13 cellular contexts compared by ENCODE assay signal in genomic region chr15:40050788-40051615, GRCh38. TPM values are rescaled to one million over a fixed set of nuclear protein-coding genes. Genes with fewer than 3 reads are reported as not detected.
DNase-seq lines count a peak whose midpoint lies in the region; ATAC-seq, FAIRE-seq and TF ChIP-seq lines count a peak whose summit lies in the region.
"Had no signal": no experiment of that assay in that cellular context is flagged by ENCODE, and none has a peak within 500 bp of the region (broad histone marks: within the 10 kb centered on the region; RNA-seq: fewer than 3 reads in every experiment).

No MANE protein-coding gene starts in this region.

- H3K4me3 ChIP-seq in HepG2 (replicated peaks in 1 of 3; ENCODE audit: insufficient read depth in 1 of 3, low read depth in 2 of 3, low read length in 3 of 3) (no peak overlapping the region), right lobe of liver (no peak overlapping the region)
- H3K4me3 ChIP-seq: adrenal gland had no signal

- no peak overlapping the region for H3K4me3 Mint-ChIP-seq in activated naive CD8-positive, alpha-beta T cell
- no peak overlapping the region for H3K4me3 Mint-ChIP-seq in memory B cell
- no peak overlapping the region for H3K4me3 Mint-ChIP-seq in stimulated activated naive B cell treated with anti-CD40 and anti-IgM and Interleukin-4, amounts not matched to agents 10 μg/mL and 1 μg/mL and 100 μg/mL, for 72 hours

- no peaks in the 10 kb centered on the region for H3K79me2 ChIP-seq in HepG2 (ENCODE audit: insufficient read depth, low read length)

- H3K36me3 Mint-ChIP-seq in activated naive CD8-positive, alpha-beta T cell, result peaks cover 3% of the 10 kb centered on the region
- H3K36me3 Mint-ChIP-seq in memory B cell, result no peaks in the 10 kb centered on the region
- peaks cover 6 to 22% of the 10 kb centered on the region in 2 donors for H3K36me3 Mint-ChIP-seq in stimulated activated naive B cell treated with anti-CD40 and anti-IgM and Interleukin-4, amounts not matched to agents 10 μg/mL and 1 μg/mL and 100 μg/mL, for 72 hours

- no peaks in the 10 kb centered on the region for H3K27me3 Mint-ChIP-seq in activated naive CD8-positive, alpha-beta T cell
- H3K27me3 Mint-ChIP-seq in memory B cell, result peaks cover 2% of the 10 kb centered on the region
- no peaks in the 10 kb centered on the region for H3K27me3 Mint-ChIP-seq in stimulated activated naive B cell treated with anti-CD40 and anti-IgM and Interleukin-4, amounts not matched to agents 10 μg/mL and 1 μg/mL and 100 μg/mL, for 72 hours

- TF ChIP-seq POLR2A in HepG2 (IDR thresholded peaks at IDR 0.05; ENCODE audit: insufficient read depth in 1 of 2, low read depth in 2 of 2, low read length in 2 of 2) (no peak), right lobe of liver (IDR thresholded peaks at IDR 0.05) (no peak)

- peaks cover 31% of the 10 kb centered on the region for H3K4me1 ChIP-seq in HepG2 (ENCODE audit: insufficient read depth, low read length)
- H3K4me1 ChIP-seq in right lobe of liver, result peaks cover 0 to 17% (median 9%) of the 10 kb centered on the region in 4 donors

- no peak overlapping the region for H3K4me2 ChIP-seq in HepG2 (ENCODE audit: low read depth, low read length)

- no TSS peak for BruUV-seq in HepG2 (replicated peaks; lab: Mats Ljungman, UMichigan)

- in situ Hi-C loops in HepG2 (cut with HindIII; ENCODE audit: extremely low pct_ligation_motif_present, low pct_unique_long_range_greater_than_20kb), result no loop called here

- no peaks in the 10 kb centered on the region for H3K9me3 Mint-ChIP-seq in activated naive CD8-positive, alpha-beta T cell (ENCODE audit: low read depth)
- no peaks in the 10 kb centered on the region for H3K9me3 Mint-ChIP-seq in memory B cell
- H3K9me3 Mint-ChIP-seq in stimulated activated naive B cell treated with anti-CD40 and anti-IgM and Interleukin-4, amounts not matched to agents 10 μg/mL and 1 μg/mL and 100 μg/mL, for 72 hours, result peaks cover 0 to 4% of the 10 kb centered on the region in 2 donors

- H4K20me1 ChIP-seq in HepG2 (ENCODE audit: insufficient read depth, low read length), result no peaks in the 10 kb centered on the region

- intact Hi-C loops in HepG2 (cut with micrococcal nuclease; ENCODE audit: unreplicated experiment), result no loop called here
- intact Hi-C loops in right lobe of liver (cut with DNase I), result loop anchor here in 1 of 2 donors (10.0 kb wide), 1 partner anchor 64 kb away; no protein-coding TSS in a partner anchor
- intact Hi-C loops in Right ventricle myocardium inferior (cut with DNase I), result no loop called here

- peaks cover 0 to 2% of the 10 kb centered on the region in 2 experiments; a peak in 1 of 5 replicates for H3K36me3 ChIP-seq in HepG2 (replicated peaks in 1 of 2; ENCODE audit: control insufficient read depth in 1 of 2, insufficient read depth in 2 of 2, low read length in 2 of 2)
- H3K36me3 ChIP-seq in right lobe of liver, result no peaks in the 10 kb centered on the region
- H3K36me3 ChIP-seq: adrenal gland had no signal

- no peaks in the 10 kb centered on the region for H3K27me3 ChIP-seq in HepG2 (ENCODE audit: control insufficient read depth in 1 of 2, insufficient read depth in 2 of 2, low read length in 2 of 2)
- H3K27me3 ChIP-seq in right lobe of liver, result no peaks in the 10 kb centered on the region
- H3K27me3 ChIP-seq: adrenal gland had no signal

- 71% methylated on average over 10 of the region's 14 CpGs for WGBS in HepG2 (ENCODE audit: low lambda C conversion rate)
- 78% methylated on average over 12 of the region's 14 CpGs for WGBS in right lobe of liver (ENCODE audit: insufficient coverage, low coverage, low lambda C conversion rate, missing lambda C conversion rate)

- no peak for TF ChIP-seq CTCF in HepG2 (CRISPR knock-in tag; IDR thresholded peaks at IDR 0.05)
- TF ChIP-seq CTCF in right lobe of liver (IDR thresholded peaks at IDR 0.05), result no peak

- DNase-seq in HepG2 (ENCODE audit: low spot score) (no peak), right lobe of liver (no peak), memory B cell (ENCODE audit: low spot score in 2 of 2) (no peak), urothelium cell line (ENCODE audit: low spot score) (no peak), EL (no peak), Right ventricle myocardium inferior (ENCODE audit: missing footprints) (no peak)
- DNase-seq in stimulated activated naive B cell treated with anti-CD40 and anti-IgM and Interleukin-4, amounts not matched to agents 10 μg/mL and 1 μg/mL and 100 μg/mL, for 72 hours, result no peak
- DNase-seq: activated CD4-positive, alpha-beta T cell treated with anti-CD3 and anti-CD28 coated beads for 1 hour; NCI-H1092 treated with DMSO at 0.1 percent for 48 hours had no signal

- POLR2A ChIA-PET in HepG2 (lab: Yijun Ruan, JAX), result interaction anchor here (0.8 to 1.3 kb wide), 4 partner anchors 9 to 57 kb away, joined by 3 to 5 read pairs (median 3); no protein-coding TSS in a partner anchor

- H3K9me3 ChIP-seq in HepG2 (ENCODE audit: low read length) (no peaks in the 10 kb centered on the region), right lobe of liver (no peaks in the 10 kb centered on the region)
- H3K9me3 ChIP-seq: adrenal gland, Caco-2 had no signal

- FAIRE-seq in HepG2 (lab: Jason Lieb, UNC), result no peak
- FAIRE-seq in urothelium cell line (lab: Jason Lieb, UNC), result peak; percentile 99

- H3K27ac Mint-ChIP-seq in activated naive CD8-positive, alpha-beta T cell, result peak overlapping the region; percentile 22
- H3K27ac Mint-ChIP-seq in memory B cell, result peak overlapping the region; percentile 88
- no peak overlapping the region for H3K27ac Mint-ChIP-seq in stimulated activated naive B cell treated with anti-CD40 and anti-IgM and Interleukin-4, amounts not matched to agents 10 μg/mL and 1 μg/mL and 100 μg/mL, for 72 hours

- peaks cover 89% of the 10 kb centered on the region for H3K4me1 Mint-ChIP-seq in activated naive CD8-positive, alpha-beta T cell (ENCODE audit: low read depth)
- peaks cover 70% of the 10 kb centered on the region for H3K4me1 Mint-ChIP-seq in memory B cell
- peaks cover 79 to 97% of the 10 kb centered on the region in 2 donors for H3K4me1 Mint-ChIP-seq in stimulated activated naive B cell treated with anti-CD40 and anti-IgM and Interleukin-4, amounts not matched to agents 10 μg/mL and 1 μg/mL and 100 μg/mL, for 72 hours

- CTCF ChIA-PET in HepG2 (lab: Yijun Ruan, JAX; ENCODE audit: low intra/inter-chr PET ratio, low total read pairs), result no interaction called here

- H3K27ac ChIP-seq in HepG2 (ENCODE audit: extremely low read length, insufficient read depth, low read length), result no peak overlapping the region
- no peak overlapping the region for H3K27ac ChIP-seq in right lobe of liver
- H3K27ac ChIP-seq: adrenal gland, epithelial cell of prostate had no signal

- no peak overlapping the region for H2AFZ ChIP-seq in HepG2 (ENCODE audit: low read length)

- TF ChIP-seq EP300 in HepG2 (IDR thresholded peaks at IDR 0.05; ENCODE audit: low read depth in 2 of 2, low read length in 2 of 2), result no peak
- TF ChIP-seq EP300 in HepG2 (CRISPR knock-in tag; IDR thresholded peaks at IDR 0.05; ENCODE audit: borderline replicate concordance), result no peak

- ATAC-seq in HepG2, result peak; percentile 21; the same call in 1 of the 3 replicates
- no peak for ATAC-seq in right lobe of liver
- no peak for ATAC-seq in memory B cell (ENCODE audit: low read depth)
- ATAC-seq in stimulated activated naive B cell treated with anti-CD40 and anti-IgM and Interleukin-4, amounts not matched to agents 10 μg/mL and 1 μg/mL and 100 μg/mL, for 72 hours (replicated peaks), result no peak
- no peak for ATAC-seq in Right ventricle myocardium inferior

- H3K9ac ChIP-seq in HepG2 (ENCODE audit: insufficient read depth, low read depth, low read length), result no peak overlapping the region

- no peak for TF ChIP-seq RAD21 in HepG2 (CRISPR knock-in tag; IDR thresholded peaks at IDR 0.05)

RNA-seq across cellular contexts. Expression of gene SRP14, which starts 12.0 kb away (rescaled TPM):
- total RNA-seq in HepG2 (2016; rRNA removed; fragmentation: Illumina TruSeq; extraction: Trizol), result 208 and 346 TPM in 2 replicates
- 41.2 and 44.6 TPM in 2 replicates for total RNA-seq in HepG2 (2016; cell fraction: cytosol; rRNA removed; fragmentation: Illumina TruSeq; extraction: Trizol; ENCODE audit: low read depth)
- 215 and 364 TPM in 2 replicates for total RNA-seq in HepG2 (2016; cell fraction: insoluble cytoplasmic fraction; rRNA removed; fragmentation: Illumina TruSeq; extraction: Trizol)
- total RNA-seq in HepG2 (2016; cell fraction: membrane; rRNA removed; fragmentation: Illumina TruSeq; extraction: Trizol), result 66.6 and 67.3 TPM in 2 replicates
- total RNA-seq in HepG2 (2016; cell fraction: nucleus; rRNA removed; fragmentation: Illumina TruSeq; extraction: Trizol), result 83.4 and 83.7 TPM in 2 replicates
- polyA plus RNA-seq in HepG2 (2011; rRNA removed), result 257 and 356 TPM in 2 replicates
- 182 and 220 TPM in 2 replicates for polyA plus RNA-seq in HepG2 (2011; cell fraction: cytosol; rRNA removed)
- 51.4 and 52.1 TPM in 2 replicates for polyA plus RNA-seq in HepG2 (2011; cell fraction: nucleus; rRNA removed)
- 184 and 206 TPM in 2 replicates for polyA plus RNA-seq in HepG2 (2012)
- polyA plus RNA-seq in HepG2 (2016; cell fraction: cytosol; fragmentation: Illumina TruSeq; extraction: Trizol; ENCODE audit: low read depth), result 72.3 and 76.1 TPM in 2 replicates
- polyA plus RNA-seq in HepG2 (2016; cell fraction: insoluble cytoplasmic fraction; fragmentation: Illumina TruSeq; extraction: Trizol; ENCODE audit: low read depth), result 607 and 646 TPM in 2 replicates
- 102 TPM in 2 replicates for polyA plus RNA-seq in HepG2 (2016; cell fraction: membrane; fragmentation: Illumina TruSeq; extraction: Trizol; ENCODE audit: low read depth)
- polyA plus RNA-seq in HepG2 (2016; cell fraction: nucleus; fragmentation: Illumina TruSeq; extraction: Trizol; ENCODE audit: insufficient read depth, low read depth), result 218 and 240 TPM in 2 replicates
- 39.8 and 85.1 TPM in 2 replicates for polyA minus RNA-seq in HepG2 (2011; rRNA and poly(A)+ RNA removed; ENCODE audit: low replicate concordance)
- polyA minus RNA-seq in HepG2 (2011; cell fraction: cytosol; rRNA and poly(A)+ RNA removed), result 43.2 and 55.2 TPM in 2 replicates
- polyA minus RNA-seq in HepG2 (2011; cell fraction: nucleus; rRNA and poly(A)+ RNA removed), result 31.1 and 41.5 TPM in 2 replicates
- total RNA-seq in right lobe of liver, result 100 to 1,000 TPM in 2 of 6 experiments, 10 to 100 TPM in 4; 57.9 to 277 (median 81.0) TPM
- total RNA-seq in Right ventricle myocardium inferior, result 232 TPM

RNA-seq across cellular contexts. Expression of gene BMF, which starts 57.7 kb away (rescaled TPM):
- total RNA-seq in HepG2 (2016; rRNA removed; fragmentation: Illumina TruSeq; extraction: Trizol) (5.4 and 8.7 TPM in 2 replicates), right lobe of liver (1 to 10 TPM; 1.7 to 7.3 (median 3.4) TPM), Right ventricle myocardium inferior (3.2 TPM)
- total RNA-seq in HepG2 (2016; cell fraction: cytosol; rRNA removed; fragmentation: Illumina TruSeq; extraction: Trizol; ENCODE audit: low read depth), result 0.88 and 1.0 TPM in 2 replicates
- 5.1 and 9.6 TPM in 2 replicates for total RNA-seq in HepG2 (2016; cell fraction: insoluble cytoplasmic fraction; rRNA removed; fragmentation: Illumina TruSeq; extraction: Trizol)
- 2.8 and 3.2 TPM in 2 replicates for total RNA-seq in HepG2 (2016; cell fraction: membrane; rRNA removed; fragmentation: Illumina TruSeq; extraction: Trizol)
- 11.8 and 14.8 TPM in 2 replicates for total RNA-seq in HepG2 (2016; cell fraction: nucleus; rRNA removed; fragmentation: Illumina TruSeq; extraction: Trizol)
- polyA plus RNA-seq in HepG2 (2011; rRNA removed), result 15.9 and 32.7 TPM in 2 replicates
- 12.2 and 20.6 TPM in 2 replicates for polyA plus RNA-seq in HepG2 (2011; cell fraction: cytosol; rRNA removed)
- 28.3 and 48.7 TPM in 2 replicates for polyA plus RNA-seq in HepG2 (2011; cell fraction: nucleus; rRNA removed)
- polyA plus RNA-seq in HepG2 (2012), result 14.9 and 27.8 TPM in 2 replicates
- 0.38 and 0.44 TPM in 2 replicates for polyA plus RNA-seq in HepG2 (2016; cell fraction: cytosol; fragmentation: Illumina TruSeq; extraction: Trizol; ENCODE audit: low read depth)
- polyA plus RNA-seq in HepG2 (2016; cell fraction: insoluble cytoplasmic fraction; fragmentation: Illumina TruSeq; extraction: Trizol; ENCODE audit: low read depth), result 4.3 and 4.9 TPM in 2 replicates
- polyA plus RNA-seq in HepG2 (2016; cell fraction: membrane; fragmentation: Illumina TruSeq; extraction: Trizol; ENCODE audit: low read depth), result 0.95 and 1.0 TPM in 2 replicates
- 13.0 and 15.3 TPM in 2 replicates for polyA plus RNA-seq in HepG2 (2016; cell fraction: nucleus; fragmentation: Illumina TruSeq; extraction: Trizol; ENCODE audit: insufficient read depth, low read depth)
- polyA minus RNA-seq in HepG2 (2011; rRNA and poly(A)+ RNA removed; ENCODE audit: low replicate concordance), result 3.0 and 44.4 TPM in 2 replicates
- 11.2 and 23.6 TPM in 2 replicates for polyA minus RNA-seq in HepG2 (2011; cell fraction: cytosol; rRNA and poly(A)+ RNA removed)
- 23.4 and 35.4 TPM in 2 replicates for polyA minus RNA-seq in HepG2 (2011; cell fraction: nucleus; rRNA and poly(A)+ RNA removed)
